19 cellular contexts compared by ENCODE assay signal in the genomic region with DNA sequence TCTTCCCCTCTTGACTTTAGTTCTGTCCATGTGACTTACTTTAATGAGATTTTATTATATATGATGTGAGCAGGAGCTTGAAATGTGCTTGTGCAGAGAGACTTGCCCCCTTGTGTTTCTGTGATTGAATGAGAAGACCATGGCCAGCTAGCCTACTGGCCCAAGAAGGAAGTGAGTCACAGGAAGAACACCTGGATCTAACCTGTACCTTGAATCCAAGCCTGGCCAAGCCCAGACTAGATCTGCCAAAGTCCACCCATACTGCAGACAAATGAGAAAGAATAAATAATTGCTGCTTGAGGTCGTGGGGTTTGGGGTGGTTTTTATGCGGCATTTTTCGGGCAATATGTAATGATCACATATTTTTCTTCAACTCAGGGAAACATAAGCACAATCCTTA. TPM values are rescaled to one million over a fixed set of nuclear protein-coding genes. Genes with fewer than 3 reads are reported as not detected.
DNase-seq lines count a peak whose midpoint lies in the region; ATAC-seq, FAIRE-seq and TF ChIP-seq lines count a peak whose summit lies in the region.
"Had no signal": no experiment of that assay in that cellular context is flagged by ENCODE, and none has a peak within 500 bp of the region (broad histone marks: within the 10 kb centered on the region; RNA-seq: fewer than 3 reads in every experiment).

No MANE protein-coding gene starts in this region.

- intact Hi-C loops in upper lobe of right lung (cut with DNase I) = no loop called here

- no peak for FAIRE-seq in bronchial epithelial cell (lab: Jason Lieb, UNC)
- peak; percentile 55 for FAIRE-seq in keratinocyte (lab: Jason Lieb, UNC)
- FAIRE-seq: A549, D721Med, H1 had no signal

- H3K9me1 ChIP-seq in keratinocyte (ENCODE audit: control insufficient read depth, extremely low read depth, insufficient read depth, low read length) = no peaks in the 10 kb centered on the region

- no peak overlapping the region for H3K27ac ChIP-seq in RWPE1
- no peak overlapping the region for H3K27ac ChIP-seq in keratinocyte (ENCODE audit: control insufficient read depth, insufficient read depth, low read length)
- H3K27ac ChIP-seq in upper lobe of right lung = no peak overlapping the region
- H3K27ac ChIP-seq: 22Rv1, A549, C4-2B had no signal

- no peaks in the 10 kb centered on the region for H3K79me2 ChIP-seq in keratinocyte (ENCODE audit: control insufficient read depth, insufficient read depth, low read length)

- H3K9ac ChIP-seq in keratinocyte (ENCODE audit: control insufficient read depth, extremely low read depth, insufficient read depth, low read length) = no peak overlapping the region

- no peak for ATAC-seq in upper lobe of right lung
- ATAC-seq: A549 had no signal

- CTCF ChIA-PET in RWPE1 (lab: Yijun Ruan, JAX) = no interaction called here

- no peaks in the 10 kb centered on the region for H4K20me1 ChIP-seq in keratinocyte (ENCODE audit: control insufficient read depth, extremely low read depth, insufficient read depth, low read length)

- DNase-seq in DMS53 (lab: John Stamatoyannopoulos, UW) (peak; percentile 11), DMS53 treated with DMSO at 0.1 percent for 48 hours (lab: John Stamatoyannopoulos, UW; ENCODE audit: unreplicated experiment) (no peak), RWPE1 (ENCODE audit: low spot score) (peak; percentile 3), bronchial epithelial cell (ENCODE audit: low read depth) (peak; percentile 56), keratinocyte (ENCODE audit: low read depth, low spot score) (peak; percentile 7), upper lobe of right lung (no peak), GM19240 (ENCODE audit: insufficient read length, low spot score) (no peak)
- no peak for DNase-seq in activated effector memory CD4-positive, alpha-beta T cell treated with anti-CD3 and anti-CD28 coated beads, Interleukin-2, amount 50 U/mL, for 16 hours
- DNase-seq: AML-193; Caco-2; CD4-positive, alpha-beta T cell; DMS79 treated with DMSO at 0.1 percent for 48 hours; GF-D8; H9 had no signal

- H3K9me3 ChIP-seq in keratinocyte (ENCODE audit: control insufficient read depth, low read depth, low read length) (no peaks in the 10 kb centered on the region), upper lobe of right lung (no peaks in the 10 kb centered on the region)
- H3K9me3 ChIP-seq: A549, Caco-2 had no signal

- H2AFZ ChIP-seq in keratinocyte (ENCODE audit: control insufficient read depth, low read length) = peak overlapping the region; percentile 14

- TF ChIP-seq CTCF in RWPE1 (conservative IDR thresholded peaks at IDR 0.05; ENCODE audit: low read depth) (no peak), bronchial epithelial cell (IDR thresholded peaks at IDR 0.05; ENCODE audit: insufficient read depth, low read length, severe bottlenecking) (no peak), keratinocyte (optimal IDR thresholded peaks at IDR 0.05 in 1 of 3, IDR thresholded peaks at IDR 0.05 in 1 of 3, conservative IDR thresholded peaks at IDR 0.05 in 1 of 3; ENCODE audit: extremely low read depth in 1 of 3, insufficient read depth in 2 of 3, low read length in 3 of 3) (no peak), upper lobe of right lung (IDR thresholded peaks at IDR 0.05) (no peak)

- peaks cover 5% of the 10 kb centered on the region for H3K4me1 ChIP-seq in keratinocyte (ENCODE audit: control insufficient read depth, extremely low read depth, insufficient read depth, low read length)
- H3K4me1 ChIP-seq in upper lobe of right lung = no peaks in the 10 kb centered on the region
- H3K4me1 ChIP-seq: A549, Caco-2 had no signal

- H3K4me2 ChIP-seq in keratinocyte (ENCODE audit: control insufficient read depth, extremely low read depth, insufficient read depth, low read depth, low read length) = peak overlapping the region; percentile 20
- H3K4me2 ChIP-seq: A549 had no signal

- POLR2A ChIA-PET in RWPE1 (lab: Yijun Ruan, JAX; ENCODE audit: low non-redundant PET) = no interaction called here

- no peaks in the 10 kb centered on the region for H3K27me3 ChIP-seq in bronchial epithelial cell (ENCODE audit: control insufficient read depth, insufficient read depth, low read length)
- no peaks in the 10 kb centered on the region for H3K27me3 ChIP-seq in keratinocyte (ENCODE audit: control insufficient read depth, extremely low read depth, insufficient read depth, low read length)
- no peaks in the 10 kb centered on the region for H3K27me3 ChIP-seq in upper lobe of right lung

- dilution Hi-C loops in keratinocyte (cut with MboI; ENCODE audit: extremely low pct_ligation_motif_present, low sequenced_read_pairs) = no loop called here

- H3K4me3 ChIP-seq in bronchial epithelial cell (ENCODE audit: low read depth, low read length) = no peak overlapping the region
- no peak overlapping the region for H3K4me3 ChIP-seq in keratinocyte (ENCODE audit: control insufficient read depth in 2 of 3, extremely low read depth in 1 of 3, insufficient read depth in 2 of 3, low read depth in 1 of 3, low read length in 3 of 3)
- no peak overlapping the region for H3K4me3 ChIP-seq in upper lobe of right lung
- H3K4me3 ChIP-seq: A549 had no signal

- H3K36me3 ChIP-seq in bronchial epithelial cell (ENCODE audit: control insufficient read depth, insufficient read depth, low read length) = no peaks in the 10 kb centered on the region
- no peaks in the 10 kb centered on the region for H3K36me3 ChIP-seq in keratinocyte (ENCODE audit: control insufficient read depth in 2 of 2, extremely low read depth in 1 of 2, insufficient read depth in 2 of 2, low read length in 2 of 2)
- H3K36me3 ChIP-seq in upper lobe of right lung = no peaks in the 10 kb centered on the region

RNA-seq across cellular contexts. Expression of a gene that starts 9.6 kb away (rescaled TPM):
- 0.79 and 1.3 TPM in 2 replicates for total RNA-seq in bronchial epithelial cell
- 0.14 to 0.99 TPM (median 0.46 TPM) in 3 replicates for polyA plus RNA-seq in keratinocyte
- 5.5 TPM for polyA plus RNA-seq in keratinocyte (2011; ENCODE audit: low read depth)
- polyA plus RNA-seq in keratinocyte (2011; cell fraction: cytosol; rRNA removed) = 0.09 and 0.12 TPM in 2 replicates
- polyA plus RNA-seq in keratinocyte (2011; cell fraction: nucleus; rRNA removed) = 2.7 and 2.8 TPM in 2 replicates
- polyA plus RNA-seq in keratinocyte (2012; ENCODE audit: low replicate concordance) = 0.17 and 2.1 TPM in 2 replicates
- 1.6 to 3.3 TPM in 2 of 3 replicates, not detected in the other for polyA minus RNA-seq in keratinocyte
- not detected for polyA minus RNA-seq in keratinocyte (2011; cell fraction: cytosol; rRNA and poly(A)+ RNA removed)
- 2.1 and 7.1 TPM in 2 replicates for polyA minus RNA-seq in keratinocyte (2011; cell fraction: nucleus; rRNA and poly(A)+ RNA removed)
- 9.2 TPM for total RNA-seq in upper lobe of right lung
- total RNA-seq: Caco-2, H1, H9 had no signal
- polyA plus RNA-seq: H1 had no signal

Comparison
In these comparisons a context has a peak if more than half of its experiments do, and no peak if none do; other contexts are left out.
1. DNase-seq: peak in DMS53 (single experiment), RWPE1 (single experiment), bronchial epithelial cell (single experiment) and keratinocyte (single experiment); none in DMS53 treated with DMSO at 0.1 percent for 48 hours (single experiment), upper lobe of right lung (single experiment), activated effector memory CD4-positive, alpha-beta T cell treated with anti-CD3 and anti-CD28 coated beads, Interleukin-2, amount 50 U/mL, for 16 hours (single experiment) and GM19240 (single experiment).